In the genomic region with DNA sequence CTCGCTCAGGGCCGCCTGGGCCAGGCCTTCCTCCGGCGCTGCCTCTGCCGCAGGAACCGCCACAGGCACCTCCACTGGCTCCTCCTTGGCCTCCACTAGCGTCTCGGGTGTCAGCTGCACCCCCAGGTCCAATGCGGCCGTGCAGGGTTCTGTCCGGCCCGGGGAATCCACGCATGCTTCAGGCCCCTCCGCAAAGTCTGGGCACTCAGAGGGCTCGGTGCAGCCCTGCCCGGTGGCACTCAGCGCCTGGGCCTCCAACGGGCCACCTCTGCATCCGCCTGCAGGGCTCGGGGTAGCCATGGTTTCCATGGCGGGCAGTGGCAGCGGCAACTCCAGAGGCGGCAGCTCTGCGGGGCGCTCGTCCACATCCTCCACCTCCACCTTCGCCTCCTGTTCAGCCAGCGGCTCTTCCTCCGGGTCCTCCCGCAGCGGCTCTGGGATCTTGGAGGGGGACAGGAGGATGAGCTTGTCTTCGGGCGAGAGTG, we compare ENCODE assay signal across 26 cellular contexts.
"Had no signal": no experiment of that assay in that cellular context is flagged by ENCODE, and none has a peak within 500 bp of the region (broad histone marks: within the 10 kb centered on the region; RNA-seq: fewer than 3 reads in every experiment).

No MANE protein-coding gene starts in this region.

- DNase-seq: activated CD4-positive, alpha-beta T cell treated with anti-CD3 and anti-CD28 coated beads, Interleukin-2, amount 10 ng/mL, durations not matched to agents 24 days and 14 days; activated CD4-positive, alpha-beta T cell treated with anti-CD3 and anti-CD28 coated beads, Interleukin-2, amount 50 U/mL, for 4 hours; activated CD8-positive, alpha-beta T cell treated with anti-CD3 and anti-CD28 coated beads for 36 hours; activated gamma-delta T cell; activated naive CD4-positive, alpha-beta T cell treated with Interleukin-2 at 50 U/mL for 16 hours; activated T-cell treated with anti-CD3 and anti-CD28 coated beads, Interleukin-2, amount 50 U/mL, for 1 hour; adrenal gland; NCI-H1092 treated with DMSO at 0.1 percent for 48 hours; NCI-H1417; NCI-H146; NCI-H187; NCI-H2029 treated with DMSO at 0.1 percent for 48 hours; NCI-H2107; NCI-H2171 treated with DMSO at 0.1 percent for 48 hours; NCI-H2227 treated with DMSO at 0.1 percent for 48 hours; NCI-H446 treated with DMSO at 0.1 percent for 48 hours; NCI-H524 treated with DMSO at 0.1 percent for 48 hours; SHP77; SJCRH30; T1000 had no signal

- H3K4me3 ChIP-seq: adrenal gland, K562, SJCRH30, SK-N-MC had no signal

- H3K27ac Mint-ChIP-seq: activated CD4-positive, alpha-beta T cell treated with anti-CD3 and anti-CD28 coated beads, Interleukin-2, amount 10 ng/mL, durations not matched to agents 24 days and 14 days; activated CD8-positive, alpha-beta T cell treated with anti-CD3 and anti-CD28 coated beads for 36 hours; activated naive CD4-positive, alpha-beta T cell treated with anti-CD3 and anti-CD28 coated beads, Interleukin-2, amount 50 U/mL, for 24 hours; activated T-helper 2 cell treated with anti-CD3 and anti-CD28 coated beads, Interferon-gamma antibody, Interleukin-2, Interleukin-4, amounts not matched to agents 10 μg/mL and 5 μg/mL and 100 μg/mL, durations not matched to agents 14 hours and 24 hours and 36 hours; brain had no signal

- H3K9me3 Mint-ChIP-seq: activated CD4-positive, alpha-beta T cell treated with anti-CD3 and anti-CD28 coated beads, Interleukin-2, amount 10 ng/mL, durations not matched to agents 24 days and 14 days; activated CD8-positive, alpha-beta T cell treated with anti-CD3 and anti-CD28 coated beads for 36 hours; activated naive CD4-positive, alpha-beta T cell treated with anti-CD3 and anti-CD28 coated beads, Interleukin-2, amount 50 U/mL, for 24 hours; activated T-helper 2 cell treated with anti-CD3 and anti-CD28 coated beads, Interferon-gamma antibody, Interleukin-2, Interleukin-4, amounts not matched to agents 10 μg/mL and 5 μg/mL and 100 μg/mL, durations not matched to agents 14 hours and 24 hours and 36 hours; brain had no signal

- H3K4me1 ChIP-seq: adrenal gland, SJCRH30 had no signal

- H3K36me3 Mint-ChIP-seq: activated naive CD4-positive, alpha-beta T cell treated with anti-CD3 and anti-CD28 coated beads, Interleukin-2, amount 50 U/mL, for 24 hours had no signal

- H3K27me3 ChIP-seq: adrenal gland, SJCRH30 had no signal

- ATAC-seq: activated CD8-positive, alpha-beta T cell treated with anti-CD3 and anti-CD28 coated beads for 36 hours; Panc1 had no signal

- H3K27me3 Mint-ChIP-seq: activated CD8-positive, alpha-beta T cell treated with anti-CD3 and anti-CD28 coated beads for 36 hours; activated naive CD4-positive, alpha-beta T cell treated with anti-CD3 and anti-CD28 coated beads, Interleukin-2, amount 50 U/mL, for 24 hours; brain had no signal

- H3K4me1 Mint-ChIP-seq: activated CD4-positive, alpha-beta T cell treated with anti-CD3 and anti-CD28 coated beads, Interleukin-2, amount 10 ng/mL, durations not matched to agents 24 days and 14 days; activated naive CD4-positive, alpha-beta T cell treated with anti-CD3 and anti-CD28 coated beads, Interleukin-2, amount 50 U/mL, for 24 hours had no signal

- H3K9me3 ChIP-seq: adrenal gland, SJCRH30 had no signal

- H3K27ac ChIP-seq: adrenal gland, SJCRH30, SK-N-MC had no signal

- H3K4me3 Mint-ChIP-seq: activated CD4-positive, alpha-beta T cell treated with anti-CD3 and anti-CD28 coated beads, Interleukin-2, amount 10 ng/mL, durations not matched to agents 24 days and 14 days; activated CD8-positive, alpha-beta T cell treated with anti-CD3 and anti-CD28 coated beads for 36 hours; activated naive CD4-positive, alpha-beta T cell treated with anti-CD3 and anti-CD28 coated beads, Interleukin-2, amount 50 U/mL, for 24 hours; brain had no signal
